Comparison of ENCODE assay signal across 16 cellular contexts in genomic region chr9:84993105-84993504, GRCh38.
"Had no signal": no experiment of that assay in that cellular context is flagged by ENCODE, and none has a peak within 500 bp of the region (broad histone marks: within the 10 kb centered on the region; RNA-seq: fewer than 3 reads in every experiment).

No MANE protein-coding gene starts in this region.

- H3K27ac ChIP-seq: cardiac muscle cell, psoas muscle, thoracic aorta, upper lobe of right lung had no signal

- H3K27me3 ChIP-seq: cardiac muscle cell, upper lobe of right lung had no signal

- H3K9me3 ChIP-seq: psoas muscle, thoracic aorta, upper lobe of right lung had no signal

- H3K4me3 Mint-ChIP-seq: activated B cell treated with CpG ODN at 0.5 μM for 24 hours; activated CD4-positive, alpha-beta T cell treated with anti-CD3 and anti-CD28 coated beads, Interleukin-2, amount 10 ng/mL, durations not matched to agents 7 days and 5 days; activated naive CD8-positive, alpha-beta T cell treated with anti-CD3 and anti-CD28 coated beads for 36 hours; nephron progenitor cell; stimulated activated naive CD8-positive, alpha-beta T cell treated with anti-CD3 and anti-CD28 coated beads, Interleukin-15, amount 100 ng/mL, for 72 hours had no signal

- H3K4me1 ChIP-seq: psoas muscle, upper lobe of right lung had no signal

- H3K4me3 ChIP-seq: cardiac muscle cell, psoas muscle, thoracic aorta, upper lobe of right lung had no signal

- DNase-seq: activated B cell treated with CpG ODN at 0.5 μM for 24 hours; activated CD4-positive, alpha-beta T cell treated with anti-CD3 and anti-CD28 coated beads, Interleukin-2, amount 10 ng/mL, durations not matched to agents 7 days and 5 days; activated CD8-positive, alpha-beta memory T cell treated with anti-CD3 and anti-CD28 coated beads, Interleukin-2, amount 50 U/mL, for 48 hours; activated naive CD8-positive, alpha-beta T cell treated with anti-CD3 and anti-CD28 coated beads for 36 hours; amygdala; foreskin fibroblast; glutamatergic neuron; hypothalamus; nephron progenitor cell; psoas muscle; stimulated activated naive CD8-positive, alpha-beta T cell treated with anti-CD3 and anti-CD28 coated beads, Interleukin-15, amount 100 ng/mL, for 72 hours; T-helper 2 cell; upper lobe of right lung had no signal

- H3K36me3 ChIP-seq: cardiac muscle cell, thoracic aorta, upper lobe of right lung had no signal

- H3K27ac Mint-ChIP-seq: activated B cell treated with CpG ODN at 0.5 μM for 24 hours; activated CD4-positive, alpha-beta T cell treated with anti-CD3 and anti-CD28 coated beads, Interleukin-2, amount 10 ng/mL, durations not matched to agents 7 days and 5 days; activated naive CD8-positive, alpha-beta T cell treated with anti-CD3 and anti-CD28 coated beads for 36 hours; nephron progenitor cell; stimulated activated naive CD8-positive, alpha-beta T cell treated with anti-CD3 and anti-CD28 coated beads, Interleukin-15, amount 100 ng/mL, for 72 hours had no signal

- ATAC-seq: psoas muscle; sciatic nerve; stimulated activated naive CD8-positive, alpha-beta T cell treated with anti-CD3 and anti-CD28 coated beads, Interleukin-15, amount 100 ng/mL, for 72 hours; upper lobe of right lung had no signal

- H3K27me3 Mint-ChIP-seq: activated B cell treated with CpG ODN at 0.5 μM for 24 hours; activated CD4-positive, alpha-beta T cell treated with anti-CD3 and anti-CD28 coated beads, Interleukin-2, amount 10 ng/mL, durations not matched to agents 7 days and 5 days had no signal

- H3K9me3 Mint-ChIP-seq: activated B cell treated with CpG ODN at 0.5 μM for 24 hours; activated CD4-positive, alpha-beta T cell treated with anti-CD3 and anti-CD28 coated beads, Interleukin-2, amount 10 ng/mL, durations not matched to agents 7 days and 5 days; activated naive CD8-positive, alpha-beta T cell treated with anti-CD3 and anti-CD28 coated beads for 36 hours; nephron progenitor cell had no signal

- H3K36me3 Mint-ChIP-seq: activated naive CD8-positive, alpha-beta T cell treated with anti-CD3 and anti-CD28 coated beads for 36 hours had no signal

- H3K4me1 Mint-ChIP-seq: activated B cell treated with CpG ODN at 0.5 μM for 24 hours; activated CD4-positive, alpha-beta T cell treated with anti-CD3 and anti-CD28 coated beads, Interleukin-2, amount 10 ng/mL, durations not matched to agents 7 days and 5 days; activated naive CD8-positive, alpha-beta T cell treated with anti-CD3 and anti-CD28 coated beads for 36 hours; stimulated activated naive CD8-positive, alpha-beta T cell treated with anti-CD3 and anti-CD28 coated beads, Interleukin-15, amount 100 ng/mL, for 72 hours had no signal
